Comparison of ENCODE assay signal across 8 cellular contexts in the genomic region with DNA sequence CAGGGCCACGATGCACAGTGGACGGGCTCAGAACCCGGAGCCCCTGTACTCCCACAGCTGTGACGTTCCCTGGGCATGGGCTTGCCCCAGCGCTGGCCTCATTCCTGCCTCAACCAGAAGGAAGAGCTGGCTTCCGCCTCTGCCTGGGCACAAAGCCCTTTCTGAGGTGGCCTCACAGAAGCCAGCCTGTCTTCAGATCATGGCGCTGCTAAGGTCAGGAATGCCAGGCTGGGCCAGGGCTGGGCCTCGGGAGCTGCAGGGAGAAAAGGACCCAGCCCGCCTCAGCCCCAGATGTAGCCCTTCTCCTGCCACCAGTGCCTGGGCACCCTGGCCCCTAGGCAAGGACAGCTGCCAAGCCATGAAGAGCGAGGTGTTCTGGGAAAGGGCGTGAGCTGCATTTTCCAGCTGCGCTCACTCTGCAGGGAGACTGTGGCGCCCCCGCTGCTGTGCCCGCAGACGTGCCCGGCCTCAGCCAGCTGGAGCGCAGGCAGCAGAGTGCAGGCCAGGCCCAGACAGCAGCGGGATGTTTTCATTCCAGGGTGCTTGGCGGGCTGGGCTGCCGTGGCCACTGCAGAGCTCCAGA. TPM values are rescaled to one million over a fixed set of nuclear protein-coding genes. Genes with fewer than 3 reads are reported as not detected.
A peak's percentile ranks its signal among the peaks of the same experiment; 100 is the strongest.
DNase-seq lines count a peak whose midpoint lies in the region; TF ChIP-seq lines count a peak whose summit lies in the region.
"Not testable (repeated sequence)": the region's sequence is repeated elsewhere in the genome, so short reads cannot be mapped to it uniquely, and the experiment has no call there.

No MANE protein-coding gene starts in this region.

- not testable (repeated sequence) for TF ChIP-seq RAD21 in SK-N-SH (IDR thresholded peaks at IDR 0.05; ENCODE audit: low read length)

- not testable (repeated sequence) for TF ChIP-seq CTCF in C4-2B (conservative IDR thresholded peaks at IDR 0.05); SK-N-SH (IDR thresholded peaks at IDR 0.05); chondrocyte (IDR thresholded peaks at IDR 0.05); sigmoid colon (IDR thresholded peaks at IDR 0.05)
- TF ChIP-seq CTCF in tibial nerve (IDR thresholded peaks at IDR 0.05) = peak in 1 of 5 experiments; percentile 0

- peaks cover 16% of the 10 kb centered on the region for H4K20me1 ChIP-seq in SK-N-SH (ENCODE audit: insufficient read depth)

- CTCF ChIA-PET in SK-N-SH (lab: Yijun Ruan, JAX) = interaction anchor here (0.8 to 1.5 kb wide), 5 partner anchors 28 to 145 kb away, joined by 3 to 4 read pairs (median 3); a partner anchor contains a TSS

- H3K36me3 Mint-ChIP-seq in chondrocyte (ENCODE audit: low read depth) = not testable (repeated sequence)

- not testable (repeated sequence) for H3K9me2 ChIP-seq in SK-N-SH

- not testable (repeated sequence) for H3K9ac ChIP-seq in SK-N-SH

- not testable (repeated sequence) for H3K36me3 ChIP-seq in SK-N-SH (replicated peaks in 1 of 2; ENCODE audit: control insufficient read depth in 1 of 2, insufficient read depth in 2 of 2, low read length in 1 of 2); sigmoid colon; tibial nerve

- H2AFZ ChIP-seq in SK-N-SH (ENCODE audit: low read depth) = not testable (repeated sequence)

- peaks cover 14% of the 10 kb centered on the region for H3F3A ChIP-seq in SK-N-SH (replicated peaks; ENCODE audit: insufficient read depth)

- H3K4me1 ChIP-seq in SK-N-SH (ENCODE audit: control insufficient read depth in 1 of 2, insufficient read depth in 2 of 2, low read depth in 1 of 2, low read length in 1 of 2) = peaks cover 28 to 60% of the 10 kb centered on the region in 2 experiments; a peak in 3 of 4 replicates
- peaks cover 2 to 91% (median 85%) of the 10 kb centered on the region in 4 donors for H3K4me1 ChIP-seq in sigmoid colon
- H3K4me1 ChIP-seq in tibial nerve = peaks cover 0 to 86% (median 63%) of the 10 kb centered on the region in 4 donors

- not testable (repeated sequence) for TF ChIP-seq EP300 in SK-N-SH (IDR thresholded peaks at IDR 0.05; ENCODE audit: borderline replicate concordance in 1 of 2, low read depth in 1 of 2, low read length in 1 of 2)
- TF ChIP-seq EP300 in sigmoid colon (IDR thresholded peaks at IDR 0.05) (peak in 2 of 4 donors; percentile 29 to 64), tibial nerve (IDR thresholded peaks at IDR 0.05) (peak in 1 of 2 donors; percentile 60)

- H3K4me3 Mint-ChIP-seq in chondrocyte (ENCODE audit: unreplicated experiment) = not testable (repeated sequence)

- H3K27ac ChIP-seq in C4-2B = peak overlapping the region; percentile 80
- H3K27ac ChIP-seq in SK-N-SH (ENCODE audit: low read depth in 2 of 2, low read length in 1 of 2) = peak overlapping the region; percentile 44 to 98; a peak in 3 of 4 replicates
- peak overlapping the region; percentile 84 to 99 (median 96) for H3K27ac ChIP-seq in sigmoid colon
- H3K27ac ChIP-seq in tibial nerve = peak overlapping the region; percentile 76 to 87 (median 85)

- H3K4me3 ChIP-seq in SK-N-SH (ENCODE audit: low read depth in 2 of 2, low read length in 1 of 2); tibial nerve: not testable (repeated sequence)
- H3K4me3 ChIP-seq in sigmoid colon = peak overlapping the region in 3 of 4 donors; percentile 1 to 47 (median 45)

- H3K27ac Mint-ChIP-seq in chondrocyte (ENCODE audit: unreplicated experiment) = peak overlapping the region; percentile 95

- H3K4me1 Mint-ChIP-seq in chondrocyte (ENCODE audit: low read depth) = peaks cover 52% of the 10 kb centered on the region

- TF ChIP-seq POLR2A in sigmoid colon (IDR thresholded peaks at IDR 0.05) = peak; percentile 16 to 69
- not testable (repeated sequence) for TF ChIP-seq POLR2A in tibial nerve (IDR thresholded peaks at IDR 0.05)

- not testable (repeated sequence) for DNase-seq in SK-N-SH; chondrocyte (ENCODE audit: low spot score); tibial nerve (ENCODE audit: low spot score in 2 of 2)
- DNase-seq in fibroblast of peridontal ligament (ENCODE audit: extremely low read depth) (peak; percentile 22), hypothalamus (lab: John Stamatoyannopoulos, UW) (peak in 41 of 51 donors; percentile 30 to 91 (median 73)), myocyte (ENCODE audit: low read depth) (peak; percentile 69), sigmoid colon (peak; percentile 90)

- H3K9me3 Mint-ChIP-seq in chondrocyte (ENCODE audit: low read depth) = not testable (repeated sequence)

- not testable (repeated sequence) for H3K27me3 ChIP-seq in SK-N-SH (ENCODE audit: insufficient read depth); sigmoid colon; tibial nerve

- POLR2A ChIA-PET in SK-N-SH (lab: Yijun Ruan, JAX) = interaction anchor here (1.0 to 1.5 kb wide), 3 partner anchors 29 to 78 kb away, joined by 4 to 7 read pairs (median 5); a partner anchor contains a TSS

- not testable (repeated sequence) for H3K27me3 Mint-ChIP-seq in chondrocyte (ENCODE audit: low read depth)

- WGBS in SK-N-SH (ENCODE audit: low lambda C conversion rate) = 46% methylated on average over 3 of the region's 21 CpGs
- WGBS in sigmoid colon, 2 donors = 73 to 76% methylated on average over 21 of the region's 21 CpGs
- WGBS in tibial nerve, 2 donors = 28 to 35% methylated on average over 16 to 17 of the region's 21 CpGs

- H3K79me2 ChIP-seq in SK-N-SH (ENCODE audit: insufficient read depth) = peaks cover 77% of the 10 kb centered on the region

- intact Hi-C loops in sigmoid colon (cut with DNase I) = not testable (repeated sequence)

- H3K9me3 ChIP-seq in SK-N-SH, sigmoid colon, tibial nerve: not testable (repeated sequence)

- H3K4me2 ChIP-seq in SK-N-SH = peak overlapping the region; percentile 55

TF ChIP-seq in SK-N-SH, 30 proteins besides CTCF, POLR2A, EP300 and RAD21:
- TF ChIP-seq MXI1 (IDR thresholded peaks at IDR 0.05; ENCODE audit: low read depth, low read length) = peak; percentile 37; the same call in 1 of the 2 replicates
- TF ChIP-seq, protein P1, sequence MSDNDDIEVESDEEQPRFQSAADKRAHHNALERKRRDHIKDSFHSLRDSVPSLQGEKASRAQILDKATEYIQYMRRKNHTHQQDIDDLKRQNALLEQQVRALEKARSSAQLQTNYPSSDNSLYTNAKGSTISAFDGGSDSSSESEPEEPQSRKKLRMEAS (IDR thresholded peaks at IDR 0.05; ENCODE audit: low read depth) = 0 out of 2 replicates have a peak, but pooled peaks have one; percentile 15
- TF ChIP-seq TCF12 (IDR thresholded peaks at IDR 0.05) = 0 out of 2 replicates have a peak, but pooled peaks have one; percentile 8
TF ChIP-seq in SK-N-SH: peak in this region for 3; not testable (repeated sequence) for 27.

RNA-seq across cellular contexts. Expression of a gene that starts 9.4 kb away (rescaled TPM):
- polyA plus RNA-seq in SK-N-SH (2012; rRNA removed) (39.8 and 47.4 TPM in 2 replicates), sigmoid colon (10 to 100 TPM; 10.6 to 61.4 (median 11.4) TPM)
- polyA plus RNA-seq in SK-N-SH (2012; cell fraction: cytosol; rRNA removed) = 10.3 and 21.4 TPM in 2 replicates
- polyA plus RNA-seq in SK-N-SH (2012; cell fraction: nucleus; rRNA removed) = 292 and 443 TPM in 2 replicates
- total RNA-seq in chondrocyte (131 to 230 TPM (median 216 TPM) in 3 replicates), myocyte (180 and 198 TPM in 2 replicates), sigmoid colon (100 to 1,000 TPM in 2 of 4 donors, 10 to 100 TPM in 2; 81.6 to 372 (median 134) TPM), tibial nerve (100 to 1,000 TPM; 207 to 542 (median 381) TPM)
- polyA plus RNA-seq in myocyte (2012) = 142 TPM

RNA-seq across cellular contexts. Expression of a gene that starts 22.2 kb away (rescaled TPM):
- polyA plus RNA-seq in SK-N-SH (2012; rRNA removed) = 14.3 and 19.5 TPM in 2 replicates
- polyA plus RNA-seq in SK-N-SH (2012; cell fraction: cytosol; rRNA removed) = 4.5 and 6.2 TPM in 2 replicates
- 102 and 121 TPM in 2 replicates for polyA plus RNA-seq in SK-N-SH (2012; cell fraction: nucleus; rRNA removed)
- 0.28 to 1.1 TPM (median 0.80 TPM) in 3 replicates for total RNA-seq in chondrocyte
- total RNA-seq in myocyte = 0.91 and 1.9 TPM in 2 replicates
- 1.6 TPM for polyA plus RNA-seq in myocyte (2012)
- total RNA-seq in sigmoid colon = 1 to 10 TPM in 2 of 4 donors, under 1 TPM in 1, not detected in 1; 0.68 to 3.0 (median 1.8) TPM
- 10 to 100 TPM; 13.9 to 18.8 (median 16.2) TPM for polyA plus RNA-seq in sigmoid colon
- not detected for total RNA-seq in tibial nerve

RNA-seq across cellular contexts. Expression of a gene that starts 29.3 kb away (rescaled TPM):
- 69.9 and 73.0 TPM in 2 replicates for polyA plus RNA-seq in SK-N-SH (2012; rRNA removed)
- polyA plus RNA-seq in SK-N-SH (2012; cell fraction: cytosol; rRNA removed) = 32.5 and 56.2 TPM in 2 replicates
- 95.4 and 106 TPM in 2 replicates for polyA plus RNA-seq in SK-N-SH (2012; cell fraction: nucleus; rRNA removed)
- total RNA-seq in chondrocyte = 62.1 to 71.3 TPM (median 63.4 TPM) in 3 replicates
- 95.8 and 120 TPM in 2 replicates for total RNA-seq in myocyte
- polyA plus RNA-seq in myocyte (2012) = 120 TPM
- 10 to 100 TPM; 30.3 to 46.3 (median 34.9) TPM for total RNA-seq in sigmoid colon
- 10 to 100 TPM; 45.0 to 65.1 (median 63.6) TPM for polyA plus RNA-seq in sigmoid colon
- total RNA-seq in tibial nerve = 10 to 100 TPM; 29.1 to 53.7 (median 38.4) TPM
